ENCODE assay signal across 21 cellular contexts in the genomic region with DNA sequence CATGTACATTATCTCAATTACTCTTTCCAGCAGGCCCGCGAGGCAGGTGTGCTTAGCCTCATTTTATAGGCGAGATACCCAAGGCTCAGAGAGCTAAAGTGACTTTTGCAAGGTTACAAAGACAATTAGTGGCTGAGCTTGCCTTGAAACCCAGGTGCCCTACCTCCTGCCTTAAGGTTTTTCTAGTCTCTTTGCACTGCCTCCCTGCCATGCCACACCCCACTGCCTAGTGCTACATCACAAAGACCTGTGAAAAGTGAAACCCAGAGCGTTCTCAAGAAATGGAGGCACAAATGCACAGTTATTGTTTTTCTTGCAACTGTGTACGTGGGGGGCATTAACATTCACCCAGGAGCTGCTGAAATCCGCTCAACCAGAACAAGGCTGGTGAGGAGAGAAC. TPM values are rescaled to one million over a fixed set of nuclear protein-coding genes. Genes with fewer than 3 reads are reported as not detected.
"Had no signal": no experiment of that assay in that cellular context is flagged by ENCODE, and none has a peak within 500 bp of the region (broad histone marks: within the 10 kb centered on the region; RNA-seq: fewer than 3 reads in every experiment).

No MANE protein-coding gene starts in this region.

- H3K9me3 ChIP-seq: esophagus squamous epithelium, prostate gland, right lobe of liver, upper lobe of left lung had no signal

- H3K27me3 ChIP-seq: breast epithelium, right lobe of liver, upper lobe of left lung had no signal

- H3K36me3 Mint-ChIP-seq: activated naive CD4-positive, alpha-beta T cell treated with anti-CD3 and anti-CD28 coated beads, Interleukin-2, amount 50 U/mL, for 24 hours; naive B cell; stimulated activated naive B cell treated with anti-CD40 and anti-IgM and Interleukin-4, amounts not matched to agents 10 μg/mL and 1 μg/mL and 100 μg/mL, for 72 hours had no signal

- H3K4me1 Mint-ChIP-seq: activated naive CD4-positive, alpha-beta T cell treated with anti-CD3 and anti-CD28 coated beads, Interleukin-2, amount 50 U/mL, for 24 hours; naive B cell; stimulated activated naive B cell treated with anti-CD40 and anti-IgM and Interleukin-4, amounts not matched to agents 10 μg/mL and 1 μg/mL and 100 μg/mL, for 72 hours had no signal

- H3K9me3 Mint-ChIP-seq: activated naive CD4-positive, alpha-beta T cell treated with anti-CD3 and anti-CD28 coated beads, Interleukin-2, amount 50 U/mL, for 24 hours; activated T-cell treated with anti-CD3 and anti-CD28 coated beads, Interleukin-2, amount 50 U/mL, for 24 hours; stimulated activated naive B cell treated with anti-CD40 and anti-IgM and Interleukin-4, amounts not matched to agents 10 μg/mL and 1 μg/mL and 100 μg/mL, for 72 hours had no signal

- H3K27ac Mint-ChIP-seq: activated naive CD4-positive, alpha-beta T cell treated with anti-CD3 and anti-CD28 coated beads, Interleukin-2, amount 50 U/mL, for 24 hours; activated T-cell treated with anti-CD3 and anti-CD28 coated beads, Interleukin-2, amount 50 U/mL, for 24 hours; naive B cell; stimulated activated naive B cell treated with anti-CD40 and anti-IgM and Interleukin-4, amounts not matched to agents 10 μg/mL and 1 μg/mL and 100 μg/mL, for 72 hours had no signal

- H3K36me3 ChIP-seq: breast epithelium, esophagus squamous epithelium, prostate gland, right lobe of liver, spleen, upper lobe of left lung had no signal

- H3K27ac ChIP-seq: breast epithelium, esophagus squamous epithelium, prostate gland, right lobe of liver, spleen, upper lobe of left lung had no signal

- H3K4me1 ChIP-seq: breast epithelium, esophagus squamous epithelium, prostate gland, right lobe of liver, spleen, upper lobe of left lung had no signal

- DNase-seq: activated CD4-positive, alpha-beta T cell treated with anti-CD3 and anti-CD28 coated beads, Interleukin-2, amount 50 U/mL, for 4 hours; activated CD4-positive, CD25-positive, alpha-beta regulatory T cell treated with anti-CD3 and anti-CD28 coated beads, Interleukin-2, amount 50 U/mL, for 72 hours; activated effector memory CD4-positive, alpha-beta T cell treated with Interleukin-2 at 50 U/mL for 16 hours; activated T-cell treated with anti-CD3 and anti-CD28 coated beads, Interleukin-2, amount 50 U/mL, for 24 hours; esophagus squamous epithelium; foreskin fibroblast; glutamatergic neuron; left cardiac atrium; naive B cell; right lobe of liver; spleen; stimulated activated CD4-positive, alpha-beta T cell treated with anti-CD3 and anti-CD28 coated beads, Interleukin-2, amount 100 ng/mL, for 24 hours; stimulated activated naive B cell treated with anti-CD40 and anti-IgM and Interleukin-4, amounts not matched to agents 10 μg/mL and 1 μg/mL and 100 μg/mL, for 72 hours; T-helper 9 cell; upper lobe of left lung had no signal

- H3K4me3 ChIP-seq: breast epithelium, esophagus squamous epithelium, lung, prostate gland, right lobe of liver, spleen, upper lobe of left lung had no signal

- H3K4me3 Mint-ChIP-seq: activated naive CD4-positive, alpha-beta T cell treated with anti-CD3 and anti-CD28 coated beads, Interleukin-2, amount 50 U/mL, for 24 hours; activated T-cell treated with anti-CD3 and anti-CD28 coated beads, Interleukin-2, amount 50 U/mL, for 24 hours; stimulated activated naive B cell treated with anti-CD40 and anti-IgM and Interleukin-4, amounts not matched to agents 10 μg/mL and 1 μg/mL and 100 μg/mL, for 72 hours had no signal

- ATAC-seq: left cardiac atrium; right lobe of liver; stimulated activated naive B cell treated with anti-CD40 and anti-IgM and Interleukin-4, amounts not matched to agents 10 μg/mL and 1 μg/mL and 100 μg/mL, for 72 hours had no signal

RNA-seq across cellular contexts. Expression of a gene that starts 9.9 kb away (rescaled TPM):
- total RNA-seq: breast epithelium, chondrocyte, esophagus squamous epithelium, left cardiac atrium, omental fat pad, prostate gland, spleen had no signal

RNA-seq across cellular contexts. Expression of a gene that starts 25.5 kb away (rescaled TPM):
- total RNA-seq: omental fat pad, spleen had no signal
